ENCODE assay signal across 19 cellular contexts in genomic region chr21:45408811-45409261, GRCh38. TPM values are rescaled to one million over a fixed set of nuclear protein-coding genes. Genes with fewer than 3 reads are reported as not detected.
A peak's percentile ranks its signal among the peaks of the same experiment; 100 is the strongest.
DNase-seq lines count a peak whose midpoint lies in the region; ATAC-seq, FAIRE-seq and TF ChIP-seq lines count a peak whose summit lies in the region.
"Had no signal": no experiment of that assay in that cellular context is flagged by ENCODE, and none has a peak within 500 bp of the region (broad histone marks: within the 10 kb centered on the region; RNA-seq: fewer than 3 reads in every experiment).

No MANE protein-coding gene starts in this region.

- H3K9ac ChIP-seq in HUES48 (ENCODE audit: low read depth, low read length) (no peak overlapping the region), iPS-20b (ENCODE audit: low read depth, low read length) (peak overlapping the region; percentile 61; the same call in 1 of the 2 replicates)

- H3K4me1 ChIP-seq in HUES48 (ENCODE audit: control insufficient read depth, insufficient read depth, low read length) (peaks cover 52% of the 10 kb centered on the region), iPS-20b (ENCODE audit: insufficient read depth, low read length) (peaks cover 34% of the 10 kb centered on the region)

- H3K27ac ChIP-seq in HUES48 (ENCODE audit: low read depth, low read length), result peak overlapping the region; percentile 88
- H3K27ac ChIP-seq in iPS-20b (ENCODE audit: low read length), result no peak overlapping the region

- peaks cover 0 to 4% (median 0%) of the 10 kb centered on the region in 5 experiments for H3K9me3 Mint-ChIP-seq in brain
- H3K9me3 Mint-ChIP-seq: stimulated activated memory B cell treated with anti-CD40 and anti-IgM and Interleukin-4, amounts not matched to agents 10 μg/mL and 1 μg/mL and 100 μg/mL, for 72 hours; T-helper 1 cell treated with Interleukin-12 subunit alpha and Interleukin-12 subunit beta and Interleukin-4 antibody, amounts not matched to agents 30 μg/mL and 1 μg/mL, for 36 hours had no signal

- peaks cover 13% of the 10 kb centered on the region for H3K27me3 Mint-ChIP-seq in brain

- DNase-seq in posterior vena cava (ENCODE audit: low spot score) (peak; percentile 74), GM12891 (ENCODE audit: insufficient read length, low spot score) (no peak)
- DNase-seq in stimulated activated CD4-positive, alpha-beta T cell treated with anti-CD3 and anti-CD28 coated beads, Interleukin-1b, Interleukin-23, amount 100 ng/mL, for 48 hours, result no peak
- DNase-seq: activated gamma-delta T cell treated with Interleukin-2 at 50 U/mL for 16 hours, COR-L47, HCEC 1CT, NCI-H1092 treated with DMSO at 0.1 percent for 48 hours, NCI-H748 treated with DMSO at 0.1 percent for 48 hours had no signal

- no peak for FAIRE-seq in GM12891 (lab: Jason Lieb, UNC)
- FAIRE-seq: GM12878, RCC 7860 had no signal

- intact Hi-C loops in posterior vena cava (cut with DNase I), result no loop called here

- peaks cover 3% of the 10 kb centered on the region; the same call in 1 of the 2 replicates for H3K36me3 ChIP-seq in HUES48 (ENCODE audit: control insufficient read depth, insufficient read depth, low read length)
- H3K36me3 ChIP-seq in iPS-20b (ENCODE audit: insufficient read depth, low read depth, low read length), result 0 out of 2 replicates have a peak, but pooled peaks cover 7% of the 10 kb centered on the region

- no peak for TF ChIP-seq POLR2A in GM12891 (IDR thresholded peaks at IDR 0.05; ENCODE audit: low read depth, low read length)

- H3K4me3 Mint-ChIP-seq in brain, result no peak overlapping the region
- H3K4me3 Mint-ChIP-seq: stimulated activated memory B cell treated with anti-CD40 and anti-IgM and Interleukin-4, amounts not matched to agents 10 μg/mL and 1 μg/mL and 100 μg/mL, for 72 hours; T-helper 1 cell treated with Interleukin-12 subunit alpha and Interleukin-12 subunit beta and Interleukin-4 antibody, amounts not matched to agents 30 μg/mL and 1 μg/mL, for 36 hours had no signal

- H3K9me3 ChIP-seq in HUES48 (ENCODE audit: control insufficient read depth, insufficient read depth, low read length) (no peaks in the 10 kb centered on the region), iPS-20b (ENCODE audit: insufficient read depth, low read depth, low read length) (no peaks in the 10 kb centered on the region)

- H3K27me3 ChIP-seq in HUES48 (ENCODE audit: control insufficient read depth, insufficient read depth, low read length), result no peaks in the 10 kb centered on the region
- H3K27me3 ChIP-seq in iPS-20b (ENCODE audit: insufficient read depth, low read length), result peaks cover 5% of the 10 kb centered on the region

- no peak overlapping the region for H3K4me3 ChIP-seq in HUES48 (ENCODE audit: low read depth, low read length)
- H3K4me3 ChIP-seq in iPS-20b (ENCODE audit: low read length), result no peak overlapping the region; the same call in 1 of the 2 replicates
- H3K4me3 ChIP-seq: GM12878, skin epidermis had no signal

- no peaks in the 10 kb centered on the region for H3K36me3 Mint-ChIP-seq in brain
- H3K36me3 Mint-ChIP-seq: IgD-negative memory B cell; stimulated activated memory B cell treated with anti-CD40 and anti-IgM and Interleukin-4, amounts not matched to agents 10 μg/mL and 1 μg/mL and 100 μg/mL, for 72 hours had no signal

- H3K27ac Mint-ChIP-seq in brain, result peak overlapping the region in 3 of 5 experiments; percentile 28 to 85 (median 41)
- H3K27ac Mint-ChIP-seq: IgD-negative memory B cell; stimulated activated memory B cell treated with anti-CD40 and anti-IgM and Interleukin-4, amounts not matched to agents 10 μg/mL and 1 μg/mL and 100 μg/mL, for 72 hours; T-helper 1 cell treated with Interleukin-12 subunit alpha and Interleukin-12 subunit beta and Interleukin-4 antibody, amounts not matched to agents 30 μg/mL and 1 μg/mL, for 36 hours had no signal

- ATAC-seq in GM21423 (IDR thresholded peaks at IDR 0.05; ENCODE audit: unreplicated experiment) (no peak), HG02938 (IDR thresholded peaks at IDR 0.05; ENCODE audit: unreplicated experiment) (no peak)
- ATAC-seq: GM12878; stimulated activated memory B cell treated with anti-CD40 and anti-IgM and Interleukin-4, amounts not matched to agents 10 μg/mL and 1 μg/mL and 100 μg/mL, for 72 hours had no signal

- no peak for TF ChIP-seq CTCF in brain (conservative IDR thresholded peaks at IDR 0.05)

- peaks cover 71% of the 10 kb centered on the region for H3K4me1 Mint-ChIP-seq in brain

TF ChIP-seq in GM12891, 5 proteins besides CTCF, POLR2A, EP300 and RAD21:
- TF ChIP-seq POU2F2 (IDR thresholded peaks at IDR 0.05; ENCODE audit: low read depth, low read length), result no peak
- no peak for TF ChIP-seq PAX5 (IDR thresholded peaks at IDR 0.05; ENCODE audit: insufficient read depth, low read length, severe bottlenecking)
- TF ChIP-seq TAF1 (IDR thresholded peaks at IDR 0.05; ENCODE audit: low read depth, low read length), result no peak
- TF ChIP-seq SPI1 (IDR thresholded peaks at IDR 0.05; ENCODE audit: low read depth, low read length), result no peak
- TF ChIP-seq POLR2AphosphoS5 (IDR thresholded peaks at IDR 0.05; ENCODE audit: low read depth, low read length), result no peak

RNA-seq across cellular contexts. Expression of gene COL18A1, which starts 3.9 kb away (rescaled TPM):
- 31.5 TPM for polyA plus RNA-seq in brain (ENCODE audit: insufficient read depth, low read depth, low replicate concordance)
- total RNA-seq in posterior vena cava, result 100 to 1,000 TPM; 117 to 133 TPM
- 0.54 TPM for polyA plus RNA-seq in GM12891 (2012; ENCODE audit: low read depth, missing spikeins)
